Comparison of ENCODE assay signal across 1 cellular context in the genomic region with DNA sequence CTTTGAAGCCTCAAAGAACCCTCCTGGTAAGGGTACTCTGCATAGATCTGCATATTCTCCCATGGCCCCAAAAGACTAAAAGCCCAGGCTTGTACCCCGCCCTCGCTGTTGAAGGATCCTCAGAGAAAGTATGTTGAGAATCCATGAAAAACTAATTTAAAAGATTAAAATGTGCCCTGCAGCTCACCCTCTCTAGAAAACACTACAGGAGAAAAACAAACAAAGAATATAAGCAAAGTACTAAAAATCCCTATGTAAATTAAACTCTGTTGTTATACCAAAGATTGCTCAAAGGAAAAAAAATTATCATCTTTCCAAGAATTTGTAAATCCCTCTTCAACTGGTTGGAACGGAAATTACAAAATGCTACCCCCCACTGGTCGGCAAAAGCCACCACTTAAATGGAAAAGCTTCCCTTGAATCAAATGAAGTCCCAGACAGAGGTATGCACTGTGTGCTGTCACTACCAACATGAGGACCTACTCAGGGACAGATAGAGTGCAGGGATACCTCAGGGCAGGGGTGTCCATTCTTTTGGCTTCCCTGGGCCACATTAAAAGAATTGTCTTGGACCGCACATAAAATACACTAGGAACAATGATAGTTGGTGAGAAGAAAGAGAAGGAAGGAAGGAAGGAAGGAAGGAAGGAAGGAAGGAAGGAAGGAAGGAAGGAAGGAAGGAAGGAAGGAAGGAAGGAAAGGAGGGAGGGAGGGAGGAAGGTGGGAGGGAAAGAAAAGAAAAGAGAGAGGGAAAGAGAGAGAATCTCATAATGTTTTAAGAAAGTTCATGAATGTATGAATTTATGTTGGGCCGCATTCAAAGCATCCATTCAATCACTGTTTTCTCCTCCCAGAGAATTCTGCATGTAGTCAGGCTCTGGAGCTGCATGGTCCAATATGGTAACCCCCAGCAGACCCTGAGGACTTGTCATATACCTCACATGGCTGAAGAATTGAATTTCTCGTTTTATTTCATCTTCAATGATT.
TF ChIP-seq lines count a peak whose summit lies in the region.

No MANE protein-coding gene starts in this region.

TF ChIP-seq in GM23338, 12 proteins besides CTCF, POLR2A, EP300 and RAD21 (continued from another document):
- TF ChIP-seq ZNF462 (CRISPR knock-in tag; IDR thresholded peaks at IDR 0.05) (peak; percentile 67; the same call in 1 of the 2 replicates), JUNB (IDR thresholded peaks at IDR 0.05; ENCODE audit: unreplicated experiment) (no peak), ZNF114 (CRISPR knock-in tag; IDR thresholded peaks at IDR 0.05) (no peak), CREB1 (CRISPR knock-in tag; IDR thresholded peaks at IDR 0.05; ENCODE audit: low read depth) (no peak)
- TF ChIP-seq, protein P1, sequence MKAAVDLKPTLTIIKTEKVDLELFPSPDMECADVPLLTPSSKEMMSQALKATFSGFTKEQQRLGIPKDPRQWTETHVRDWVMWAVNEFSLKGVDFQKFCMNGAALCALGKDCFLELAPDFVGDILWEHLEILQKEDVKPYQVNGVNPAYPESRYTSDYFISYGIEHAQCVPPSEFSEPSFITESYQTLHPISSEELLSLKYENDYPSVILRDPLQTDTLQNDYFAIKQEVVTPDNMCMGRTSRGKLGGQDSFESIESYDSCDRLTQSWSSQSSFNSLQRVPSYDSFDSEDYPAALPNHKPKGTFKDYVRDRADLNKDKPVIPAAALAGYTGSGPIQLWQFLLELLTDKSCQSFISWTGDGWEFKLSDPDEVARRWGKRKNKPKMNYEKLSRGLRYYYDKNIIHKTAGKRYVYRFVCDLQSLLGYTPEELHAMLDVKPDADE (IDR thresholded peaks at IDR 0.05), result no peak
- TF ChIP-seq, protein P2, sequence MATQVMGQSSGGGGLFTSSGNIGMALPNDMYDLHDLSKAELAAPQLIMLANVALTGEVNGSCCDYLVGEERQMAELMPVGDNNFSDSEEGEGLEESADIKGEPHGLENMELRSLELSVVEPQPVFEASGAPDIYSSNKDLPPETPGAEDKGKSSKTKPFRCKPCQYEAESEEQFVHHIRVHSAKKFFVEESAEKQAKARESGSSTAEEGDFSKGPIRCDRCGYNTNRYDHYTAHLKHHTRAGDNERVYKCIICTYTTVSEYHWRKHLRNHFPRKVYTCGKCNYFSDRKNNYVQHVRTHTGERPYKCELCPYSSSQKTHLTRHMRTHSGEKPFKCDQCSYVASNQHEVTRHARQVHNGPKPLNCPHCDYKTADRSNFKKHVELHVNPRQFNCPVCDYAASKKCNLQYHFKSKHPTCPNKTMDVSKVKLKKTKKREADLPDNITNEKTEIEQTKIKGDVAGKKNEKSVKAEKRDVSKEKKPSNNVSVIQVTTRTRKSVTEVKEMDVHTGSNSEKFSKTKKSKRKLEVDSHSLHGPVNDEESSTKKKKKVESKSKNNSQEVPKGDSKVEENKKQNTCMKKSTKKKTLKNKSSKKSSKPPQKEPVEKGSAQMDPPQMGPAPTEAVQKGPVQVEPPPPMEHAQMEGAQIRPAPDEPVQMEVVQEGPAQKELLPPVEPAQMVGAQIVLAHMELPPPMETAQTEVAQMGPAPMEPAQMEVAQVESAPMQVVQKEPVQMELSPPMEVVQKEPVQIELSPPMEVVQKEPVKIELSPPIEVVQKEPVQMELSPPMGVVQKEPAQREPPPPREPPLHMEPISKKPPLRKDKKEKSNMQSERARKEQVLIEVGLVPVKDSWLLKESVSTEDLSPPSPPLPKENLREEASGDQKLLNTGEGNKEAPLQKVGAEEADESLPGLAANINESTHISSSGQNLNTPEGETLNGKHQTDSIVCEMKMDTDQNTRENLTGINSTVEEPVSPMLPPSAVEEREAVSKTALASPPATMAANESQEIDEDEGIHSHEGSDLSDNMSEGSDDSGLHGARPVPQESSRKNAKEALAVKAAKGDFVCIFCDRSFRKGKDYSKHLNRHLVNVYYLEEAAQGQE (IDR thresholded peaks at IDR 0.05; ENCODE audit: unreplicated experiment), result no peak
